ENCODE assay signal across 31 cellular contexts in genomic region chr3:195096053-195096452, GRCh38.
DNase-seq lines count a peak whose midpoint lies in the region; ATAC-seq, FAIRE-seq and TF ChIP-seq lines count a peak whose summit lies in the region.
"Had no signal": no experiment of that assay in that cellular context is flagged by ENCODE, and none has a peak within 500 bp of the region (broad histone marks: within the 10 kb centered on the region; RNA-seq: fewer than 3 reads in every experiment).

No MANE protein-coding gene starts in this region.

- no peak for TF ChIP-seq POLR2A in H1 (IDR thresholded peaks at IDR 0.05; ENCODE audit: control extremely low read depth in 1 of 2, low read depth in 2 of 2, low read length in 2 of 2)
- TF ChIP-seq POLR2A in spleen (IDR thresholded peaks at IDR 0.05): no peak
- TF ChIP-seq POLR2A in GM18505 (IDR thresholded peaks at IDR 0.05; ENCODE audit: borderline replicate concordance, extremely low read depth, insufficient read depth, insufficient read length): no peak

- H3K23ac ChIP-seq in H1 (ENCODE audit: insufficient read length): no peak overlapping the region

- no peak overlapping the region for H3K4me3 Mint-ChIP-seq in activated naive CD8-positive, alpha-beta T cell treated with anti-CD3 and anti-CD28 coated beads, Interleukin-2, amount 10 ng/mL, durations not matched to agents 7 days and 5 days
- no peak overlapping the region for H3K4me3 Mint-ChIP-seq in activated naive CD8-positive, alpha-beta T cell treated with anti-CD3 and anti-CD28 coated beads for 36 hours
- H3K4me3 Mint-ChIP-seq in GM23338 (no peak overlapping the region), natural killer cell (no peak overlapping the region)
- H3K4me3 Mint-ChIP-seq: activated naive CD8-positive, alpha-beta T cell treated with anti-CD3 and anti-CD28 coated beads, Interleukin-2, amount 50 U/mL, for 24 hours; activated T-cell treated with anti-CD3 and anti-CD28 coated beads, Interleukin-2, amount 50 U/mL, for 24 hours; CD8-positive, alpha-beta T cell; H9; mesothelial cell of epicardium; naive thymus-derived CD4-positive, alpha-beta T cell; T-cell; WTC11 had no signal

- H3K14ac ChIP-seq in H1 (ENCODE audit: insufficient read length): no peak overlapping the region

- no peaks in the 10 kb centered on the region; the same call in 1 of the 2 replicates for H4K20me1 ChIP-seq in GM23338 (replicated peaks; ENCODE audit: insufficient read depth)
- H4K20me1 ChIP-seq in H1 (replicated peaks in 1 of 2; ENCODE audit: control insufficient read depth in 1 of 2, insufficient read depth in 2 of 2, low read length in 2 of 2): peaks cover 0 to 4% of the 10 kb centered on the region in 2 experiments

- H3K4ac ChIP-seq in H1 (replicated peaks; ENCODE audit: insufficient read length, low read depth, low read length): no peak overlapping the region

- H3F3A ChIP-seq in GM23338 (replicated peaks; ENCODE audit: low read depth): no peaks in the 10 kb centered on the region

- H3K27ac Mint-ChIP-seq in activated naive CD8-positive, alpha-beta T cell treated with anti-CD3 and anti-CD28 coated beads, Interleukin-2, amount 10 ng/mL, durations not matched to agents 7 days and 5 days: no peak overlapping the region
- no peak overlapping the region for H3K27ac Mint-ChIP-seq in activated naive CD8-positive, alpha-beta T cell treated with anti-CD3 and anti-CD28 coated beads for 36 hours
- H3K27ac Mint-ChIP-seq in GM23338: 0 out of 2 replicates have a peak overlapping the region, but pooled peaks have one; percentile 58
- no peak overlapping the region for H3K27ac Mint-ChIP-seq in natural killer cell
- H3K27ac Mint-ChIP-seq: activated naive CD8-positive, alpha-beta T cell treated with anti-CD3 and anti-CD28 coated beads, Interleukin-2, amount 50 U/mL, for 24 hours; activated T-cell treated with anti-CD3 and anti-CD28 coated beads, Interleukin-2, amount 50 U/mL, for 24 hours; CD8-positive, alpha-beta T cell; T-cell had no signal

- H2BK120ac ChIP-seq in H1 (replicated peaks; ENCODE audit: low read depth, low read length): no peak overlapping the region

- H3K27me3 ChIP-seq in GM23338 (ENCODE audit: insufficient read depth) (no peaks in the 10 kb centered on the region), H1 (replicated peaks in 1 of 4; ENCODE audit: control insufficient read depth in 3 of 4, extremely low read depth in 1 of 4, insufficient read depth in 3 of 4, low read length in 3 of 4) (no peaks in the 10 kb centered on the region), spleen (replicated peaks in 1 of 7) (no peaks in the 10 kb centered on the region)
- H3K27me3 ChIP-seq: testis had no signal

- H3K9me3 ChIP-seq in H1 (ENCODE audit: insufficient read depth in 2 of 2, low read depth in 1 of 2, low read length in 1 of 2): peaks cover 0 to 2% of the 10 kb centered on the region in 2 experiments; a peak in 1 of 4 replicates
- H3K9me3 ChIP-seq in spleen: no peaks in the 10 kb centered on the region
- H3K9me3 ChIP-seq: left ventricle myocardium inferior, testis had no signal

- H4K5ac ChIP-seq in H1 (ENCODE audit: insufficient read length, low read depth, low read length): no peak overlapping the region

- no peak for FAIRE-seq in H1 (lab: Jason Lieb, UNC)
- FAIRE-seq: urothelium cell line had no signal

- H4K91ac ChIP-seq in H1 (replicated peaks; ENCODE audit: insufficient read length, low read length): peak overlapping the region; percentile 80

- H3K79me2 ChIP-seq in GM23338 (replicated peaks; ENCODE audit: insufficient read depth) (no peaks in the 10 kb centered on the region; the same call in 1 of the 2 replicates), H1 (ENCODE audit: control insufficient read depth in 1 of 2, insufficient read depth in 2 of 2, low read length in 2 of 2) (peaks cover 0 to 8% of the 10 kb centered on the region in 2 experiments; a peak in 2 of 4 replicates)

- H3K18ac ChIP-seq in H1 (ENCODE audit: extremely low read depth, low read length): no peak overlapping the region

- no peak overlapping the region for H2BK12ac ChIP-seq in H1 (ENCODE audit: low read depth, low read length)

- H3K4me2 ChIP-seq in GM23338 (no peak overlapping the region), H1 (ENCODE audit: insufficient read depth in 1 of 2, low read depth in 2 of 2, low read length in 2 of 2) (no peak overlapping the region)

- no peak overlapping the region for H4K8ac ChIP-seq in H1 (ENCODE audit: extremely low read depth, insufficient read depth, low read length)

- POLR2A ChIA-PET in activated naive CD8-positive, alpha-beta T cell treated with anti-CD3 and anti-CD28 coated beads, Interleukin-2, amount 10 ng/mL, durations not matched to agents 7 days and 5 days (lab: Charles Lee): no interaction called here
- POLR2A ChIA-PET in H1 (lab: Charles Lee; ENCODE audit: partially characterized antibody): interaction anchor here (0.6 to 0.7 kb wide), 2 partner anchors 14 to 830 kb away, joined by 3 read pairs; no protein-coding TSS in a partner anchor

- H3K4me1 ChIP-seq in GM23338 (ENCODE audit: insufficient read depth) (no peaks in the 10 kb centered on the region), H1 (replicated peaks in 1 of 4; ENCODE audit: control insufficient read depth in 3 of 4, insufficient read depth in 4 of 4, low read length in 3 of 4) (no peaks in the 10 kb centered on the region; a peak in 3 of 7 replicates), spleen (peaks cover 10 to 73% (median 45%) of the 10 kb centered on the region in 6 donors)
- H3K4me1 ChIP-seq: testis had no signal

- peaks cover 15% of the 10 kb centered on the region for H3K4me1 Mint-ChIP-seq in activated naive CD8-positive, alpha-beta T cell treated with anti-CD3 and anti-CD28 coated beads, Interleukin-2, amount 10 ng/mL, durations not matched to agents 7 days and 5 days
- H3K4me1 Mint-ChIP-seq in activated naive CD8-positive, alpha-beta T cell treated with anti-CD3 and anti-CD28 coated beads for 36 hours: peaks cover 14% of the 10 kb centered on the region
- H3K4me1 Mint-ChIP-seq in GM23338 (peaks cover 7% of the 10 kb centered on the region), natural killer cell (peaks cover 7 to 17% of the 10 kb centered on the region in 2 donors)

- H3K23me2 ChIP-seq in H1 (ENCODE audit: low read depth, low read length): no peaks in the 10 kb centered on the region

- H2AFZ ChIP-seq in GM23338: no peak overlapping the region
- no peak overlapping the region for H2AFZ ChIP-seq in H1 (ENCODE audit: low read length)

- no peak overlapping the region for H3K56ac ChIP-seq in H1 (replicated peaks; ENCODE audit: insufficient read length, low read depth, low read length)

- TF ChIP-seq CTCF in GM23338 (conservative IDR thresholded peaks at IDR 0.05; ENCODE audit: low read depth in 2 of 2) (no peak), H1 (IDR thresholded peaks at IDR 0.05; ENCODE audit: control extremely low read depth in 1 of 3, insufficient read depth in 1 of 3, low read depth in 1 of 3, low read length in 3 of 3) (no peak), spleen (IDR thresholded peaks at IDR 0.05 in 8 of 11, conservative IDR thresholded peaks at IDR 0.05 in 3 of 11) (no peak), natural killer cell (IDR thresholded peaks at IDR 0.05) (no peak)

- peaks cover 3% of the 10 kb centered on the region; the same call in 1 of the 2 replicates for H3K79me1 ChIP-seq in H1 (ENCODE audit: low read depth, low read length)

- CTCF ChIA-PET in H1 (lab: Charles Lee; ENCODE audit: partially characterized antibody): interaction anchor here (1.0 to 5.2 kb wide), 6 partner anchors 8 to 165 kb away, joined by 3 to 21 read pairs (median 4); no protein-coding TSS in a partner anchor

- peak; percentile 15 for DNase-seq in activated naive CD8-positive, alpha-beta T cell treated with anti-CD3 and anti-CD28 coated beads, Interleukin-2, amount 10 ng/mL, durations not matched to agents 7 days and 5 days
- DNase-seq in activated naive CD8-positive, alpha-beta T cell treated with anti-CD3 and anti-CD28 coated beads for 36 hours: no peak
- DNase-seq in GM23338 (ENCODE audit: low spot score) (no peak), H1 (ENCODE audit: low read depth in 1 of 2, low spot score in 2 of 2) (no peak), spleen (peak; percentile 72), natural killer cell (no peak)
- DNase-seq: 8988T; activated CD4-positive, alpha-beta T cell treated with anti-CD3 and anti-CD28 coated beads, Interleukin-2, amount 50 U/mL, for 1 hour; activated gamma-delta T cell treated with Interleukin-2 at 50 U/mL for 16 hours; activated naive CD8-positive, alpha-beta T cell treated with anti-CD3 and anti-CD28 coated beads, Interleukin-2, amount 50 U/mL, for 24 hours; activated T-cell treated with anti-CD3 and anti-CD28 coated beads, Interleukin-2, amount 50 U/mL, for 24 hours; CD8-positive, alpha-beta T cell; cortex of kidney; effector memory CD4-positive, alpha-beta T cell; erythroblast; H9; naive thymus-derived CD4-positive, alpha-beta T cell; NCI-H1048; NCI-H1694; NCI-H446 treated with DMSO at 0.1 percent for 48 hours; NCI-H774; stimulated activated naive CD4-positive, alpha-beta T cell treated with Interleukin-2 at 50 U/mL for 16 hours; T-cell; testis had no signal

- no peaks in the 10 kb centered on the region for H3K9me2 ChIP-seq in GM23338 (ENCODE audit: insufficient read depth)

- H3K27ac ChIP-seq in GM23338 (ENCODE audit: low read depth) (no peak overlapping the region), H1 (ENCODE audit: low read depth, low read length) (no peak overlapping the region), spleen (peak overlapping the region in 2 of 8 donors; percentile 68 to 81)
- H3K27ac ChIP-seq: testis had no signal

- no peak for TF ChIP-seq EP300 in H1 (IDR thresholded peaks at IDR 0.05; ENCODE audit: borderline replicate concordance in 1 of 2, low read depth in 2 of 2, low read length in 2 of 2)

- H2BK15ac ChIP-seq in H1 (ENCODE audit: low read length): 0 out of 2 replicates have a peak overlapping the region, but pooled peaks have one; percentile 7

- no peak overlapping the region for H3K4me3 ChIP-seq in GM23338
- no peak overlapping the region for H3K4me3 ChIP-seq in H1 (ENCODE audit: extremely low read depth in 1 of 4, insufficient read depth in 2 of 4, low read depth in 3 of 4, low read length in 4 of 4)
- no peak overlapping the region for H3K4me3 ChIP-seq in spleen
- H3K4me3 ChIP-seq: left ventricle myocardium inferior, skin epidermis, testis had no signal

- no peaks in the 10 kb centered on the region for H3K36me3 ChIP-seq in GM23338 (ENCODE audit: insufficient read depth)
- no peaks in the 10 kb centered on the region for H3K36me3 ChIP-seq in H1 (ENCODE audit: control insufficient read depth in 2 of 4, insufficient read depth in 4 of 4, low read length in 3 of 4)
- no peaks in the 10 kb centered on the region for H3K36me3 ChIP-seq in spleen
- H3K36me3 ChIP-seq: left ventricle myocardium inferior had no signal

- H3K9ac ChIP-seq in H1 (replicated peaks in 1 of 4; ENCODE audit: extremely low read depth in 1 of 4, low read depth in 3 of 4, low read length in 3 of 4): peak overlapping the region in 1 of 4 experiments; percentile 48; a peak in 1 of 7 replicates

- TF ChIP-seq RAD21 in H1 (IDR thresholded peaks at IDR 0.05 in 1 of 2, conservative IDR thresholded peaks at IDR 0.05 in 1 of 2; ENCODE audit: low read depth in 2 of 2, low read length in 2 of 2): no peak

- H3K9me3 Mint-ChIP-seq in activated naive CD8-positive, alpha-beta T cell treated with anti-CD3 and anti-CD28 coated beads, Interleukin-2, amount 10 ng/mL, durations not matched to agents 7 days and 5 days: no peaks in the 10 kb centered on the region
- H3K9me3 Mint-ChIP-seq in activated naive CD8-positive, alpha-beta T cell treated with anti-CD3 and anti-CD28 coated beads for 36 hours: no peaks in the 10 kb centered on the region
- H3K9me3 Mint-ChIP-seq in GM23338 (peaks cover 4% of the 10 kb centered on the region; the same call in 2 of the 3 replicates), natural killer cell (no peaks in the 10 kb centered on the region)
- H3K9me3 Mint-ChIP-seq: activated naive CD8-positive, alpha-beta T cell treated with anti-CD3 and anti-CD28 coated beads, Interleukin-2, amount 50 U/mL, for 24 hours; activated T-cell treated with anti-CD3 and anti-CD28 coated beads, Interleukin-2, amount 50 U/mL, for 24 hours; CD8-positive, alpha-beta T cell; mesothelial cell of epicardium; T-cell; WTC11 had no signal

- no peak overlapping the region for H2BK20ac ChIP-seq in H1 (ENCODE audit: low read length)

- H3K36me3 Mint-ChIP-seq in activated naive CD8-positive, alpha-beta T cell treated with anti-CD3 and anti-CD28 coated beads, Interleukin-2, amount 10 ng/mL, durations not matched to agents 7 days and 5 days: no peaks in the 10 kb centered on the region
- peaks cover 4% of the 10 kb centered on the region for H3K36me3 Mint-ChIP-seq in activated naive CD8-positive, alpha-beta T cell treated with anti-CD3 and anti-CD28 coated beads for 36 hours
- H3K36me3 Mint-ChIP-seq in GM23338 (ENCODE audit: low read depth) (peaks cover 7% of the 10 kb centered on the region), natural killer cell (no peaks in the 10 kb centered on the region)
- H3K36me3 Mint-ChIP-seq: WTC11 had no signal

- 94% methylated on average over 11 of the region's 11 CpGs; no CpG with 5 or more reads in 1 of the 2 experiments for WGBS in H1 (ENCODE audit: extremely low coverage in 1 of 2, insufficient coverage in 1 of 2, insufficient read length in 1 of 2, insufficient replicate concordance in 2 of 2, low coverage in 1 of 2, low lambda C conversion rate in 2 of 2, missing lambda C conversion rate in 1 of 2), 2 experiments
- WGBS in spleen, 5 donors: 90 to 97% (median 93%) methylated on average over 11 of the region's 11 CpGs

- H2BK5ac ChIP-seq in H1 (ENCODE audit: low read depth, low read length): 0 out of 2 replicates have a peak overlapping the region, but pooled peaks have one; percentile 46

- ATAC-seq in activated naive CD8-positive, alpha-beta T cell treated with anti-CD3 and anti-CD28 coated beads, Interleukin-2, amount 10 ng/mL, durations not matched to agents 7 days and 5 days (ENCODE audit: low read depth): no peak
- ATAC-seq in GM23338: no peak
- ATAC-seq in natural killer cell: no peak
- no peak for ATAC-seq in GM18505 (IDR thresholded peaks at IDR 0.05; ENCODE audit: unreplicated experiment)
- no peak for ATAC-seq in HG03175 (IDR thresholded peaks at IDR 0.05; ENCODE audit: unreplicated experiment)
- ATAC-seq: CD8-positive, alpha-beta T cell; naive thymus-derived CD4-positive, alpha-beta T cell; T-cell had no signal

- intact Hi-C loops in spleen (cut with DNase I; ENCODE audit: low total_unique reads): no loop called here
- intact Hi-C loops in natural killer cell (cut with micrococcal nuclease): no loop called here

- H2AK5ac ChIP-seq in H1 (ENCODE audit: low read depth, low read length): 0 out of 2 replicates have a peak overlapping the region, but pooled peaks have one; percentile 45

- no peaks in the 10 kb centered on the region for H3K27me3 Mint-ChIP-seq in activated naive CD8-positive, alpha-beta T cell treated with anti-CD3 and anti-CD28 coated beads, Interleukin-2, amount 10 ng/mL, durations not matched to agents 7 days and 5 days
- no peaks in the 10 kb centered on the region for H3K27me3 Mint-ChIP-seq in activated naive CD8-positive, alpha-beta T cell treated with anti-CD3 and anti-CD28 coated beads for 36 hours
- peaks cover 2% of the 10 kb centered on the region for H3K27me3 Mint-ChIP-seq in GM23338 (ENCODE audit: insufficient read depth, low read depth, poor library complexity)
- H3K27me3 Mint-ChIP-seq in natural killer cell (ENCODE audit: low read depth in 2 of 2): no peaks in the 10 kb centered on the region
- H3K27me3 Mint-ChIP-seq: activated naive CD8-positive, alpha-beta T cell treated with anti-CD3 and anti-CD28 coated beads, Interleukin-2, amount 50 U/mL, for 24 hours; activated T-cell treated with anti-CD3 and anti-CD28 coated beads, Interleukin-2, amount 50 U/mL, for 24 hours; naive thymus-derived CD4-positive, alpha-beta T cell; T-cell had no signal

Comparison
In these comparisons a context has a peak if more than half of its experiments do, and no peak if none do; other contexts are left out.
1. DNase-seq: peak in activated naive CD8-positive, alpha-beta T cell treated with anti-CD3 and anti-CD28 coated beads, Interleukin-2, amount 10 ng/mL, durations not matched to agents 7 days and 5 days (single experiment) and spleen (single experiment); none in activated naive CD8-positive, alpha-beta T cell treated with anti-CD3 and anti-CD28 coated beads for 36 hours (single experiment), GM23338 (single experiment), H1 (0 of 2) and natural killer cell (single experiment).